8 cellular contexts compared by ENCODE assay signal in genomic region chr12:102120564-102120873, GRCh38. TPM values are rescaled to one million over a fixed set of nuclear protein-coding genes. Genes with fewer than 3 reads are reported as not detected.
A peak's percentile ranks its signal among the peaks of the same experiment; 100 is the strongest.
DNase-seq lines count a peak whose midpoint lies in the region; ATAC-seq and TF ChIP-seq lines count a peak whose summit lies in the region.

No MANE protein-coding gene starts in this region.

- DNase-seq in esophagus squamous epithelium (lab: John Stamatoyannopoulos, UW) (no peak), HK-2 (ENCODE audit: unreplicated experiment) (no peak)

- H2AFZ ChIP-seq in OCI-LY3 (ENCODE audit: low read depth, low read length) = peak overlapping the region; percentile 91

- H3K36me3 ChIP-seq in OCI-LY3 (replicated peaks; ENCODE audit: low read depth, low read length) (peaks cover 29% of the 10 kb centered on the region), esophagus squamous epithelium (peaks cover 0 to 25% (median 3%) of the 10 kb centered on the region in 3 donors), rectal smooth muscle tissue (ENCODE audit: control insufficient read depth, insufficient read depth, low read length) (no peaks in the 10 kb centered on the region)

- peak overlapping the region; percentile 94 for H3K4me3 ChIP-seq in OCI-LY3 (ENCODE audit: low read length)
- peak overlapping the region; percentile 66 to 88 (median 74) for H3K4me3 ChIP-seq in esophagus squamous epithelium
- peak overlapping the region; percentile 85 for H3K4me3 ChIP-seq in rectal smooth muscle tissue (ENCODE audit: low read length)

- no peak for TF ChIP-seq POLR2A in esophagus squamous epithelium (IDR thresholded peaks at IDR 0.05)

- H3K27me3 ChIP-seq in OCI-LY3 (ENCODE audit: low read depth, low read length) (no peaks in the 10 kb centered on the region), esophagus squamous epithelium (no peaks in the 10 kb centered on the region), rectal smooth muscle tissue (ENCODE audit: control insufficient read depth, insufficient read depth, low read length) (no peaks in the 10 kb centered on the region)

- peaks cover 35% of the 10 kb centered on the region for H3K4me1 ChIP-seq in OCI-LY3 (ENCODE audit: low read length)
- peaks cover 5 to 28% (median 14%) of the 10 kb centered on the region in 3 donors for H3K4me1 ChIP-seq in esophagus squamous epithelium
- H3K4me1 ChIP-seq in rectal smooth muscle tissue (ENCODE audit: control insufficient read depth, insufficient read depth, low read length) = peaks cover 4% of the 10 kb centered on the region

- TF ChIP-seq CTCF in OCI-LY3 (IDR thresholded peaks at IDR 0.05; ENCODE audit: low read depth, low read length) = no peak
- TF ChIP-seq CTCF in esophagus squamous epithelium (IDR thresholded peaks at IDR 0.05) = no peak

- peak overlapping the region; percentile 99 for H3K4me2 ChIP-seq in OCI-LY3 (ENCODE audit: low read length)

- WGBS in esophagus squamous epithelium, 2 donors = 1% methylated on average over 4 of the region's 4 CpGs

- peaks cover 61% of the 10 kb centered on the region for H3K79me2 ChIP-seq in OCI-LY3 (ENCODE audit: low read length)

- H3K9me3 ChIP-seq in OCI-LY3 (ENCODE audit: insufficient read depth, low read length) = no peaks in the 10 kb centered on the region
- no peaks in the 10 kb centered on the region for H3K9me3 ChIP-seq in esophagus squamous epithelium

- intact Hi-C loops in esophagus squamous epithelium (cut with DNase I) = no loop called here

- peak overlapping the region; percentile 73 for H3K27ac ChIP-seq in OCI-LY3 (ENCODE audit: low read length)
- peak overlapping the region; percentile 88 to 95 (median 90) for H3K27ac ChIP-seq in esophagus squamous epithelium
- no peak overlapping the region for H3K27ac ChIP-seq in rectal smooth muscle tissue (ENCODE audit: low read depth, low read length)

- ATAC-seq in GM19035 (IDR thresholded peaks at IDR 0.05; ENCODE audit: unreplicated experiment) (peak; percentile 0), HG03135 (IDR thresholded peaks at IDR 0.05; ENCODE audit: unreplicated experiment) (no peak), HG02973 (IDR thresholded peaks at IDR 0.05; ENCODE audit: unreplicated experiment) (no peak), HG03457 (IDR thresholded peaks at IDR 0.05; ENCODE audit: unreplicated experiment) (no peak)

- H3K9ac ChIP-seq in OCI-LY3 (ENCODE audit: low read length) (peak overlapping the region; percentile 76), rectal smooth muscle tissue (ENCODE audit: low read length) (no peak overlapping the region)

- no peaks in the 10 kb centered on the region for H4K20me1 ChIP-seq in OCI-LY3 (ENCODE audit: insufficient read depth, low read length)

RNA-seq across cellular contexts. Expression of gene PARPBP, which starts 0.5 kb away (rescaled TPM):
- total RNA-seq in esophagus squamous epithelium = 10 to 100 TPM in 2 of 4 donors, 1 to 10 TPM in 2; 6.1 to 13.3 (median 8.7) TPM

RNA-seq across cellular contexts. Expression of gene NUP37, which starts 0.6 kb away (rescaled TPM):
- 10 to 100 TPM; 18.1 to 39.1 (median 27.3) TPM for total RNA-seq in esophagus squamous epithelium

RNA-seq across cellular contexts. Expression of gene WASHC3, which starts 58.7 kb away (rescaled TPM):
- 10 to 100 TPM; 36.3 to 60.8 (median 51.1) TPM for total RNA-seq in esophagus squamous epithelium
